Comparison of ENCODE assay signal across 8 cellular contexts in the genomic region with DNA sequence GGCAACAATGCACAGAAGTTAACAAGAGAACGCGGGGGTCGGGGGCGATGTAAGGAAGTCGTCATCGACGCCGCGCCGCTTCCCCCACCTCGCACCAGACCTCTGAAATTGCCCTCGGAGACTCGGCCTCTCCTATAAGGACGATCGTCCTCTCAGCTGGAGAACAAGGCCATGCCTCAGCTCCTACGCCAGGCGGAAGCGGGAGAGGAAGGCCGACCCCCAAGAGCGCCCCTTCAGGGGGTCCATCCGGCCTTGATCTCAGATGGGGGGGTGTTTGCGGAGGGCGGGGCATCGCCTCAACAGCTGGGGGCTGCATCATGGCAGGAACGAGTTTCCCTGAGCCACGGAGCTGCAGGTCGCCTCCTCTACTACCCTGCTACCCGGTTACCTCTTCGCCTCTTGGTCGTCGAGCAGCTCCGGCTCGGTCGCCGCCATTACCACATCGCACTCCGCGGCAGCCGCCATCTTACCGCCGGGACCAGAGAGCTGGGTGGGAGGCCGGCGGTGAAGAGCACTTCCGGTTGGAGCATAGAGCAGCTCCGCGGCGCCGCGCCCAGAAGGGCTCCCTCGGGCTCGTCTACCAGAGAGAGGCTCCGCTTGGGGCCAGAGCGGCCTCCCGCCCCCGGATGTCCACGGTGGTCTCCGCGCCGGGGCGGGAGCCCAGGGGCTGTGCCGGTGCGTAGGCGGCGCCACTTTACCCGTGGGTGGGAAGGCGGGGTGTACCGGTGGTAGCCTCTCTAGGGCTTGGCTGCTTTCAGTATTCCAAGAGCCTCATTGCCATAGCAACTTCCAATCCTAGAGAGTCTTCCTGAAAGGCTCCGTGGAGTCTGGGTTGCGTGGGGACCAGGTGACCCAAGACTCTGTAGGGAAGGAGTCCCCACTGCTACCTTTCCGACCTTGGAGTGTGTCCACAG. TPM values are rescaled to one million over a fixed set of nuclear protein-coding genes. Genes with fewer than 3 reads are reported as not detected.
DNase-seq lines count a peak whose midpoint lies in the region; ATAC-seq, FAIRE-seq and TF ChIP-seq lines count a peak whose summit lies in the region.

A gene with protein sequence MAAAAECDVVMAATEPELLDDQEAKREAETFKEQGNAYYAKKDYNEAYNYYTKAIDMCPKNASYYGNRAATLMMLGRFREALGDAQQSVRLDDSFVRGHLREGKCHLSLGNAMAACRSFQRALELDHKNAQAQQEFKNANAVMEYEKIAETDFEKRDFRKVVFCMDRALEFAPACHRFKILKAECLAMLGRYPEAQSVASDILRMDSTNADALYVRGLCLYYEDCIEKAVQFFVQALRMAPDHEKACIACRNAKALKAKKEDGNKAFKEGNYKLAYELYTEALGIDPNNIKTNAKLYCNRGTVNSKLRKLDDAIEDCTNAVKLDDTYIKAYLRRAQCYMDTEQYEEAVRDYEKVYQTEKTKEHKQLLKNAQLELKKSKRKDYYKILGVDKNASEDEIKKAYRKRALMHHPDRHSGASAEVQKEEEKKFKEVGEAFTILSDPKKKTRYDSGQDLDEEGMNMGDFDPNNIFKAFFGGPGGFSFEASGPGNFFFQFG (minus strand): TSS at position 488 of the 914 bp plus-strand sequence. CDS start 23 bp downstream, at position 465.

- H3K4me1 ChIP-seq in BLaER1 (peaks cover 44% of the 10 kb centered on the region), HepG2 (ENCODE audit: insufficient read depth, low read length) (peaks cover 71% of the 10 kb centered on the region)

- TF ChIP-seq CTCF in HepG2 (CRISPR knock-in tag; IDR thresholded peaks at IDR 0.05), result peak; percentile 76

- POLR2A ChIA-PET in HepG2 (lab: Yijun Ruan, JAX), result interaction anchor here (0.8 to 7.5 kb wide), 30 partner anchors 8 to 371 kb away, joined by 3 to 183 read pairs (median 6); a partner anchor contains a TSS

- intact Hi-C loops in dendritic cell treated with granulocyte-macrophage colony-stimulating factor and Interleukin-4, amounts not matched to agents 40 ng/mL and 50 ng/mL, for 4 days (cut with micrococcal nuclease), result loop anchor here (2.0 to 5.0 kb wide), 2 partner anchors 50 to 165 kb away; a partner anchor contains a TSS
- intact Hi-C loops in HepG2 (cut with micrococcal nuclease; ENCODE audit: unreplicated experiment), result loop anchor here (2.0 kb wide), 1 partner anchor 14 kb away; no protein-coding TSS in a partner anchor

- peak in 1 of 2 experiments; percentile 68; a peak in 2 of 4 replicates for TF ChIP-seq EP300 in HepG2 (IDR thresholded peaks at IDR 0.05; ENCODE audit: low read depth in 2 of 2, low read length in 2 of 2)
- TF ChIP-seq EP300 in HepG2 (CRISPR knock-in tag; IDR thresholded peaks at IDR 0.05; ENCODE audit: borderline replicate concordance), result peak; percentile 63; the same call in 1 of the 2 replicates

- no peaks in the 10 kb centered on the region for H3K27me3 ChIP-seq in BLaER1
- peaks cover 0 to 3% of the 10 kb centered on the region in 2 experiments; a peak in 1 of 5 replicates for H3K27me3 ChIP-seq in HepG2 (ENCODE audit: control insufficient read depth in 1 of 2, insufficient read depth in 2 of 2, low read length in 2 of 2)

- TSS peak; percentile 77 for BruUV-seq in HepG2 (replicated peaks; lab: Mats Ljungman, UMichigan)

- peak within 1 kb of the TSS; percentile 99 for H3K27ac Mint-ChIP-seq in dendritic cell treated with granulocyte-macrophage colony-stimulating factor and Interleukin-4, amounts not matched to agents 40 ng/mL and 50 ng/mL, for 4 days

- H3K4me3 ChIP-seq in BLaER1, result peak within 1 kb of the TSS; percentile 94
- H3K4me3 ChIP-seq in HepG2 (replicated peaks in 1 of 3; ENCODE audit: insufficient read depth in 1 of 3, low read depth in 2 of 3, low read length in 3 of 3), result peak within 1 kb of the TSS; percentile 76 to 96 (median 89)

- peak within 1 kb of the TSS; percentile 98 for H3K27ac ChIP-seq in BLaER1
- peak within 1 kb of the TSS; percentile 84 for H3K27ac ChIP-seq in HepG2 (ENCODE audit: extremely low read length, insufficient read depth, low read length)

- no peaks in the 10 kb centered on the region for H3K9me3 ChIP-seq in BLaER1
- no peaks in the 10 kb centered on the region for H3K9me3 ChIP-seq in HepG2 (ENCODE audit: low read length)

- peaks cover 54% of the 10 kb centered on the region for H3K36me3 Mint-ChIP-seq in dendritic cell treated with granulocyte-macrophage colony-stimulating factor and Interleukin-4, amounts not matched to agents 40 ng/mL and 50 ng/mL, for 4 days (ENCODE audit: low read depth)

- no peak for FAIRE-seq in HepG2 (lab: Jason Lieb, UNC)

- in situ Hi-C loops in HepG2 (cut with HindIII; ENCODE audit: extremely low pct_ligation_motif_present, low pct_unique_long_range_greater_than_20kb), result loop anchor here (5.0 kb wide), 1 partner anchor 50 kb away; a partner anchor contains a TSS

- TF ChIP-seq POLR2A in HepG2 (IDR thresholded peaks at IDR 0.05; ENCODE audit: insufficient read depth in 1 of 2, low read depth in 2 of 2, low read length in 2 of 2), result peak; percentile 72 to 85

- peak; percentile 79 for ATAC-seq in GM19324 (IDR thresholded peaks at IDR 0.05; ENCODE audit: low FRiP score, unreplicated experiment)
- ATAC-seq in HG03469 (IDR thresholded peaks at IDR 0.05; ENCODE audit: unreplicated experiment), result peak; percentile 68
- ATAC-seq in HepG2, result peak; percentile 95

- H3K9ac ChIP-seq in BLaER1 (peak within 1 kb of the TSS; percentile 99), HepG2 (ENCODE audit: insufficient read depth, low read depth, low read length) (peak within 1 kb of the TSS; percentile 97)

- peak within 1 kb of the TSS; percentile 99 for H3K4me3 Mint-ChIP-seq in dendritic cell treated with granulocyte-macrophage colony-stimulating factor and Interleukin-4, amounts not matched to agents 40 ng/mL and 50 ng/mL, for 4 days

- H3K36me3 ChIP-seq in BLaER1 (peaks cover 22% of the 10 kb centered on the region), HepG2 (replicated peaks in 1 of 2; ENCODE audit: control insufficient read depth in 1 of 2, insufficient read depth in 2 of 2, low read length in 2 of 2) (peaks cover 2 to 14% of the 10 kb centered on the region in 2 experiments; a peak in 4 of 5 replicates)

- H3K9me3 Mint-ChIP-seq in dendritic cell treated with granulocyte-macrophage colony-stimulating factor and Interleukin-4, amounts not matched to agents 40 ng/mL and 50 ng/mL, for 4 days, result no peaks in the 10 kb centered on the region

- TF ChIP-seq RAD21 in HepG2 (CRISPR knock-in tag; IDR thresholded peaks at IDR 0.05), result 0 out of 2 replicates have a peak, but pooled peaks have one; percentile 32

- H3K27me3 Mint-ChIP-seq in dendritic cell treated with granulocyte-macrophage colony-stimulating factor and Interleukin-4, amounts not matched to agents 40 ng/mL and 50 ng/mL, for 4 days, result no peaks in the 10 kb centered on the region

- CTCF ChIA-PET in HepG2 (lab: Yijun Ruan, JAX; ENCODE audit: low intra/inter-chr PET ratio, low total read pairs), result no interaction called here

- DNase-seq in NCI-H526 treated with DMSO at 0.1 percent for 48 hours (lab: John Stamatoyannopoulos, UW) (peak; percentile 88), HepG2 (ENCODE audit: low spot score) (peak; percentile 91)
- DNase-seq in activated CD4-positive, alpha-beta T cell treated with anti-CD3 and anti-CD28 coated beads, Interleukin-2, amount 50 U/mL, for 1 hour, result peak; percentile 87
- peak; percentile 81 to 84 for DNase-seq in stimulated activated CD4-positive, alpha-beta T cell treated with anti-CD3 and anti-CD28 coated beads, Interleukin-2, amount 100 ng/mL, for 48 hours

- H3K4me1 Mint-ChIP-seq in dendritic cell treated with granulocyte-macrophage colony-stimulating factor and Interleukin-4, amounts not matched to agents 40 ng/mL and 50 ng/mL, for 4 days (ENCODE audit: low read depth), result peaks cover 70% of the 10 kb centered on the region

- peak within 1 kb of the TSS; percentile 82 for H3K4me2 ChIP-seq in BLaER1
- H3K4me2 ChIP-seq in HepG2 (ENCODE audit: low read depth, low read length), result peak within 1 kb of the TSS; percentile 91

- peak within 1 kb of the TSS; percentile 47 for H2AFZ ChIP-seq in HepG2 (ENCODE audit: low read length)

- WGBS in HepG2 (ENCODE audit: low lambda C conversion rate), result under 1% methylated on average over 59 of the region's 70 CpGs

- H4K20me1 ChIP-seq in BLaER1 (peaks cover 32% of the 10 kb centered on the region), HepG2 (ENCODE audit: insufficient read depth, low read length) (no peaks in the 10 kb centered on the region; the same call in 1 of the 2 replicates)

- H3K79me2 ChIP-seq in HepG2 (ENCODE audit: insufficient read depth, low read length), result peaks cover 76% of the 10 kb centered on the region

RNA-seq across cellular contexts. Expression of the gene that starts here (rescaled TPM):
- total RNA-seq in HepG2 (2016; rRNA removed; fragmentation: Illumina TruSeq; extraction: Trizol), result 132 and 179 TPM in 2 replicates
- 46.7 and 51.0 TPM in 2 replicates for total RNA-seq in HepG2 (2016; cell fraction: cytosol; rRNA removed; fragmentation: Illumina TruSeq; extraction: Trizol; ENCODE audit: low read depth)
- total RNA-seq in HepG2 (2016; cell fraction: insoluble cytoplasmic fraction; rRNA removed; fragmentation: Illumina TruSeq; extraction: Trizol), result 140 and 190 TPM in 2 replicates
- total RNA-seq in HepG2 (2016; cell fraction: membrane; rRNA removed; fragmentation: Illumina TruSeq; extraction: Trizol), result 65.8 and 75.9 TPM in 2 replicates
- 79.3 and 85.4 TPM in 2 replicates for total RNA-seq in HepG2 (2016; cell fraction: nucleus; rRNA removed; fragmentation: Illumina TruSeq; extraction: Trizol)
- polyA plus RNA-seq in HepG2 (2011; rRNA removed), result 47.7 and 54.7 TPM in 2 replicates
- polyA plus RNA-seq in HepG2 (2011; cell fraction: cytosol; rRNA removed), result 23.0 and 30.1 TPM in 2 replicates
- 24.7 and 29.9 TPM in 2 replicates for polyA plus RNA-seq in HepG2 (2011; cell fraction: nucleus; rRNA removed)
- 75.2 and 76.1 TPM in 2 replicates for polyA plus RNA-seq in HepG2 (2012)
- polyA plus RNA-seq in HepG2 (2016; cell fraction: cytosol; fragmentation: Illumina TruSeq; extraction: Trizol; ENCODE audit: low read depth), result 45.0 and 48.2 TPM in 2 replicates
- polyA plus RNA-seq in HepG2 (2016; cell fraction: insoluble cytoplasmic fraction; fragmentation: Illumina TruSeq; extraction: Trizol; ENCODE audit: low read depth), result 221 and 228 TPM in 2 replicates
- 64.6 and 70.7 TPM in 2 replicates for polyA plus RNA-seq in HepG2 (2016; cell fraction: membrane; fragmentation: Illumina TruSeq; extraction: Trizol; ENCODE audit: low read depth)
- 97.9 and 98.9 TPM in 2 replicates for polyA plus RNA-seq in HepG2 (2016; cell fraction: nucleus; fragmentation: Illumina TruSeq; extraction: Trizol; ENCODE audit: insufficient read depth, low read depth)
- polyA minus RNA-seq in HepG2 (2011; rRNA and poly(A)+ RNA removed; ENCODE audit: low replicate concordance), result 61.1 and 62.3 TPM in 2 replicates
- 44.7 and 52.7 TPM in 2 replicates for polyA minus RNA-seq in HepG2 (2011; cell fraction: cytosol; rRNA and poly(A)+ RNA removed)
- polyA minus RNA-seq in HepG2 (2011; cell fraction: nucleus; rRNA and poly(A)+ RNA removed), result 116 and 129 TPM in 2 replicates

Comparison
In these comparisons a context has a peak if more than half of its experiments do, and no peak if none do; other contexts are left out.
1. Peak in every context shown above with its lines: DNase-seq, ATAC-seq, H3K4me3 ChIP-seq and H3K27ac ChIP-seq.